In genomic region chr14:26846388-26846787, GRCh38 we compare ENCODE assay signal across 17 cellular contexts.
"Had no signal": no experiment of that assay in that cellular context is flagged by ENCODE, and none has a peak within 500 bp of the region (broad histone marks: within the 10 kb centered on the region; RNA-seq: fewer than 3 reads in every experiment).

No MANE protein-coding gene starts in this region.

- ATAC-seq: heart left ventricle; naive thymus-derived CD4-positive, alpha-beta T cell; psoas muscle; sciatic nerve had no signal

- H3K27me3 ChIP-seq: heart left ventricle, neutrophil, stomach had no signal

- FAIRE-seq: frontal cortex, islet of Langerhans had no signal

- H3K27ac ChIP-seq: heart left ventricle, left ventricle myocardium inferior, neutrophil, psoas muscle, skin epidermis, stomach had no signal

- H3K9me3 ChIP-seq: neutrophil, psoas muscle, stomach had no signal

- H3K36me3 ChIP-seq: heart left ventricle, left ventricle myocardium inferior, neutrophil, stomach had no signal

- H3K4me1 ChIP-seq: left ventricle myocardium inferior, psoas muscle had no signal

- H3K4me3 ChIP-seq: heart left ventricle, left ventricle myocardium inferior, lung, psoas muscle, skin epidermis, stomach had no signal

- DNase-seq: heart left ventricle; hypothalamus; left ventricle myocardium inferior; mesendoderm; naive thymus-derived CD4-positive, alpha-beta T cell; psoas muscle; stimulated activated CD4-positive, alpha-beta T cell treated with anti-CD3 and anti-CD28 coated beads, Interleukin-12 subunit alpha, Interleukin-12 subunit beta, amount 100 ng/mL, for 4 hours; stimulated activated naive CD4-positive, alpha-beta T cell; stomach; substantia nigra; trophoblast cell had no signal
